Comparison of ENCODE assay signal across 8 cellular contexts in the genomic region with DNA sequence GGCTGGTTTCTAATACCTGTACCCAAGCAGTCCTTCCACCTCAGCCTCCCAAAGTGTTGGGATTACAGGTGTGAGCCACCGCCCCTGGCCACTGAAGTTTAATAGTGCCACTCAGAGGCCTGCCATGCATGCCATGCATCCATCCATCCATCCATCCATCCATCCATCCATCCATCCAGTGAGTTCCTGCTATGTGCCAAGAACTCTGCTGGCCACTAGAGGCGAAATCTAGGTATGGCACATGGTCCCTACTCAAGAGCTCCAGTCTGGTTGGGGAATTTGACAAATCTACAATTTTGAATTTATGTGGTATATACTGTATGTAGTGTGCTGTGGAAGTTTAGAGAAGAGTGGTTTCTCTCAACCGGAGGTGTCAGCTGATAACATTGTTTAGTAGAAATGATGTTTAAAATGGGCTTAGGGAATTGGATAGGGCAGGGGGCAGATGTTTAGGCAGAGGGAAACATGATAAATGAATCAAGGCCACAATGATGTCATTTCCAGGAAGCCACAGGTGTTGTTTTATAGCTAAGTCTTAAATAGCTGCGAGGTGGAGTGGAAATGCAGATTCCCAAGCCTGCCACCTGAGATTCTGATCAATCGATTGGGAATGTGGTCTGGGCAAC.
DNase-seq lines count a peak whose midpoint lies in the region; ATAC-seq and TF ChIP-seq lines count a peak whose summit lies in the region.

No MANE protein-coding gene starts in this region.

- no peak overlapping the region for H3K4me3 Mint-ChIP-seq in type B pancreatic cell

- no peaks in the 10 kb centered on the region for H3K4me1 Mint-ChIP-seq in type B pancreatic cell (ENCODE audit: unreplicated experiment)

- DNase-seq in heart left ventricle = no peak
- no peak for DNase-seq in left cardiac atrium
- peak in 1 of 2 donors; percentile 48 for DNase-seq in fibroblast of lung (ENCODE audit: low read depth in 2 of 2)
- DNase-seq in type B pancreatic cell (ENCODE audit: extremely low spot score, unreplicated experiment) = no peak
- DNase-seq in NCI-H1436 (lab: John Stamatoyannopoulos, UW) = no peak
- DNase-seq in activated naive CD4-positive, alpha-beta T cell (lab: John Stamatoyannopoulos, UW) = no peak

- H3K27me3 Mint-ChIP-seq in type B pancreatic cell = no peaks in the 10 kb centered on the region

- H3K27ac ChIP-seq in heart left ventricle (no peak overlapping the region), OCI-LY3 (ENCODE audit: low read length) (no peak overlapping the region), fibroblast of lung (ENCODE audit: insufficient read depth, low read length) (no peak overlapping the region)

- WGBS in heart left ventricle, 4 donors = 77 to 84% (median 80%) methylated on average over 5 of the region's 5 CpGs

- no peaks in the 10 kb centered on the region for H3K79me2 ChIP-seq in OCI-LY3 (ENCODE audit: low read length)
- H3K79me2 ChIP-seq in fibroblast of lung (ENCODE audit: control insufficient read depth, insufficient read depth, low read length) = no peaks in the 10 kb centered on the region

- H3K36me3 Mint-ChIP-seq in type B pancreatic cell = peaks cover 4% of the 10 kb centered on the region

- peaks cover 10% of the 10 kb centered on the region for H3K9me3 Mint-ChIP-seq in type B pancreatic cell

- intact Hi-C loops in heart left ventricle (cut with DNase I) (loop anchor here in 6 of 10 donors (5.0 to 10.0 kb wide), 5 partner anchors 42 to 157 kb away; partner anchors contain the start of gene TLN2 (in 5 of the 6)), left cardiac atrium (cut with DNase I) (loop anchor here in 1 of 2 donors (10.0 kb wide), 1 partner anchor 155 kb away; the partner anchor contains the start of gene TLN2)

- H2AFZ ChIP-seq in OCI-LY3 (ENCODE audit: low read depth, low read length) (no peak overlapping the region), fibroblast of lung (ENCODE audit: low read length) (no peak overlapping the region)

- H3K4me2 ChIP-seq in OCI-LY3 (ENCODE audit: low read length) (no peak overlapping the region), fibroblast of lung (ENCODE audit: extremely low read depth, insufficient read depth, low read length) (no peak overlapping the region)

- H3K27ac Mint-ChIP-seq in type B pancreatic cell = peak overlapping the region; percentile 7

- no peak overlapping the region for H3K4me3 ChIP-seq in heart left ventricle
- H3K4me3 ChIP-seq in OCI-LY3 (ENCODE audit: low read length) = no peak overlapping the region
- H3K4me3 ChIP-seq in fibroblast of lung (replicated peaks in 1 of 4; ENCODE audit: control extremely low read depth in 1 of 4, insufficient read depth in 1 of 4, low read depth in 3 of 4, low read length in 4 of 4) = no peak overlapping the region

- no peak overlapping the region for H3K9ac ChIP-seq in OCI-LY3 (ENCODE audit: low read length)
- no peak overlapping the region for H3K9ac ChIP-seq in fibroblast of lung (ENCODE audit: insufficient read depth, low read length)

- H3K27me3 ChIP-seq in heart left ventricle = no peaks in the 10 kb centered on the region
- H3K27me3 ChIP-seq in OCI-LY3 (ENCODE audit: low read depth, low read length) = no peaks in the 10 kb centered on the region
- no peaks in the 10 kb centered on the region for H3K27me3 ChIP-seq in fibroblast of lung (ENCODE audit: control insufficient read depth, insufficient read depth, low read length)

- H3K36me3 ChIP-seq in heart left ventricle = no peaks in the 10 kb centered on the region
- H3K36me3 ChIP-seq in OCI-LY3 (replicated peaks; ENCODE audit: low read depth, low read length) = no peaks in the 10 kb centered on the region
- no peaks in the 10 kb centered on the region for H3K36me3 ChIP-seq in fibroblast of lung (ENCODE audit: control insufficient read depth, insufficient read depth, low read length)

- H4K20me1 ChIP-seq in OCI-LY3 (ENCODE audit: insufficient read depth, low read length) = no peaks in the 10 kb centered on the region
- H4K20me1 ChIP-seq in fibroblast of lung (ENCODE audit: control insufficient read depth, extremely low read depth, insufficient read depth, low read length) = no peaks in the 10 kb centered on the region

- peaks cover 3 to 52% (median 32%) of the 10 kb centered on the region in 12 donors for H3K4me1 ChIP-seq in heart left ventricle
- peaks cover 7% of the 10 kb centered on the region for H3K4me1 ChIP-seq in OCI-LY3 (ENCODE audit: low read length)
- H3K4me1 ChIP-seq in fibroblast of lung (ENCODE audit: control insufficient read depth, extremely low read depth, insufficient read depth, low read length) = peaks cover 2% of the 10 kb centered on the region

- peaks cover 0 to 7% (median 0%) of the 10 kb centered on the region in 12 donors for H3K9me3 ChIP-seq in heart left ventricle
- H3K9me3 ChIP-seq in OCI-LY3 (ENCODE audit: insufficient read depth, low read length) = no peaks in the 10 kb centered on the region
- H3K9me3 ChIP-seq in fibroblast of lung (ENCODE audit: control insufficient read depth, insufficient read depth, low read depth, low read length) = no peaks in the 10 kb centered on the region

- TF ChIP-seq POLR2A in heart left ventricle (IDR thresholded peaks at IDR 0.05) = no peak

- ATAC-seq in heart left ventricle = no peak
- ATAC-seq in left cardiac atrium = no peak
- ATAC-seq in GM21381 (IDR thresholded peaks at IDR 0.05; ENCODE audit: unreplicated experiment) = no peak

- TF ChIP-seq CTCF in heart left ventricle (IDR thresholded peaks at IDR 0.05) (peak; percentile 9 to 58 (median 31)), OCI-LY3 (IDR thresholded peaks at IDR 0.05; ENCODE audit: low read depth, low read length) (peak; percentile 58), fibroblast of lung (conservative IDR thresholded peaks at IDR 0.05 in 1 of 2, IDR thresholded peaks at IDR 0.05 in 1 of 2; ENCODE audit: low read depth in 1 of 2, low read length in 2 of 2) (peak; percentile 13 to 70), type B pancreatic cell (conservative IDR thresholded peaks at IDR 0.05) (peak; percentile 71)
